ENCODE assay signal across 8 cellular contexts in genomic region chr19:1073956-1074511, GRCh38. TPM values are rescaled to one million over a fixed set of nuclear protein-coding genes. Genes with fewer than 3 reads are reported as not detected.
DNase-seq lines count a peak whose midpoint lies in the region; ATAC-seq lines count a peak whose summit lies in the region.

No MANE protein-coding gene starts in this region.

- no peak overlapping the region for H3K27ac ChIP-seq in SJCRH30
- peak overlapping the region; percentile 52 for H3K27ac ChIP-seq in effector memory CD4-positive, alpha-beta T cell (ENCODE audit: insufficient read depth, low read length, poor library complexity, severe bottlenecking)
- H3K27ac ChIP-seq in thymus (ENCODE audit: low read depth), result peak overlapping the region; percentile 91

- 81% methylated on average over 27 of the region's 27 CpGs for WGBS in thymus

- peaks cover 54% of the 10 kb centered on the region for H3K36me3 Mint-ChIP-seq in activated naive CD4-positive, alpha-beta T cell treated with anti-CD3 and anti-CD28 coated beads, Interleukin-2, amount 10 ng/mL, durations not matched to agents 7 days and 5 days
- H3K36me3 Mint-ChIP-seq in activated naive CD4-positive, alpha-beta T cell treated with anti-CD3 and anti-CD28 coated beads, Interleukin-2, amount 50 U/mL, for 72 hours, result peaks cover 33 to 46% of the 10 kb centered on the region in 2 donors

- H3K4me1 ChIP-seq in SJCRH30 (0 out of 2 replicates have a peak, but pooled peaks cover 4% of the 10 kb centered on the region), thymus (ENCODE audit: control insufficient read depth, insufficient read depth, low read length) (peaks cover 43% of the 10 kb centered on the region)
- peaks cover 80% of the 10 kb centered on the region for H3K4me1 ChIP-seq in effector memory CD4-positive, alpha-beta T cell (ENCODE audit: control insufficient read depth, insufficient read depth, low read length, poor library complexity, severe bottlenecking)

- H3K9me3 ChIP-seq in SJCRH30 (replicated peaks) (no peaks in the 10 kb centered on the region), thymus (ENCODE audit: control insufficient read depth) (no peaks in the 10 kb centered on the region)
- H3K9me3 ChIP-seq in effector memory CD4-positive, alpha-beta T cell (ENCODE audit: control insufficient read depth, low read length), result no peaks in the 10 kb centered on the region

- CTCF ChIA-PET in activated naive CD4-positive, alpha-beta T cell treated with anti-CD3 and anti-CD28 coated beads, Interleukin-2, amount 10 ng/mL, durations not matched to agents 7 days and 5 days (lab: Charles Lee), result interaction anchor here (1.0 kb wide), 1 partner anchor 170 kb away, joined by 3 read pairs; no protein-coding TSS in a partner anchor

- ATAC-seq in activated naive CD4-positive, alpha-beta T cell treated with anti-CD3 and anti-CD28 coated beads, Interleukin-2, amount 50 U/mL, for 72 hours, result no peak
- ATAC-seq in GM19395 (IDR thresholded peaks at IDR 0.05; ENCODE audit: unreplicated experiment), result no peak
- ATAC-seq in HG02885 (IDR thresholded peaks at IDR 0.05; ENCODE audit: poor library complexity, unreplicated experiment), result no peak

- H3K36me3 ChIP-seq in SJCRH30 (no peaks in the 10 kb centered on the region), thymus (ENCODE audit: control insufficient read depth, insufficient read depth) (peaks cover 60% of the 10 kb centered on the region)
- peaks cover 53% of the 10 kb centered on the region for H3K36me3 ChIP-seq in effector memory CD4-positive, alpha-beta T cell (ENCODE audit: control insufficient read depth, insufficient read depth, low read length)

- no peaks in the 10 kb centered on the region for H3K27me3 Mint-ChIP-seq in activated naive CD4-positive, alpha-beta T cell treated with anti-CD3 and anti-CD28 coated beads, Interleukin-2, amount 10 ng/mL, durations not matched to agents 7 days and 5 days

- H3K4me3 ChIP-seq in SJCRH30 (peak overlapping the region; percentile 67), thymus (ENCODE audit: low read length) (peak overlapping the region; percentile 49)
- peak overlapping the region; percentile 11 for H3K4me3 ChIP-seq in effector memory CD4-positive, alpha-beta T cell (ENCODE audit: insufficient read depth, low read depth, low read length, poor library complexity, severe bottlenecking)

- H3K27ac Mint-ChIP-seq in activated naive CD4-positive, alpha-beta T cell treated with anti-CD3 and anti-CD28 coated beads, Interleukin-2, amount 10 ng/mL, durations not matched to agents 7 days and 5 days, result peak overlapping the region; percentile 80
- H3K27ac Mint-ChIP-seq in activated naive CD4-positive, alpha-beta T cell treated with anti-CD3 and anti-CD28 coated beads, Interleukin-2, amount 50 U/mL, for 72 hours, result no peak overlapping the region

- DNase-seq in activated naive CD4-positive, alpha-beta T cell treated with anti-CD3 and anti-CD28 coated beads, Interleukin-2, amount 10 ng/mL, durations not matched to agents 7 days and 5 days, result no peak
- DNase-seq in activated naive CD4-positive, alpha-beta T cell treated with anti-CD3 and anti-CD28 coated beads, Interleukin-2, amount 50 U/mL, for 72 hours (ENCODE audit: low spot score in 2 of 2), result no peak
- DNase-seq in SJCRH30, result no peak
- no peak for DNase-seq in effector memory CD4-positive, alpha-beta T cell
- DNase-seq in activated effector memory CD4-positive, alpha-beta T cell treated with anti-CD3 and anti-CD28 coated beads, Interleukin-2, amount 50 U/mL, for 16 hours, result no peak

- H3K27me3 ChIP-seq in SJCRH30 (peaks cover 22% of the 10 kb centered on the region; the same call in 1 of the 2 replicates), thymus (ENCODE audit: control insufficient read depth, insufficient read depth) (no peaks in the 10 kb centered on the region)
- no peaks in the 10 kb centered on the region for H3K27me3 ChIP-seq in effector memory CD4-positive, alpha-beta T cell (replicated peaks; ENCODE audit: control insufficient read depth, insufficient read depth, low read length, poor library complexity, severe bottlenecking)

- no peaks in the 10 kb centered on the region for H3K9me3 Mint-ChIP-seq in activated naive CD4-positive, alpha-beta T cell treated with anti-CD3 and anti-CD28 coated beads, Interleukin-2, amount 10 ng/mL, durations not matched to agents 7 days and 5 days
- H3K9me3 Mint-ChIP-seq in activated naive CD4-positive, alpha-beta T cell treated with anti-CD3 and anti-CD28 coated beads, Interleukin-2, amount 50 U/mL, for 72 hours, result no peaks in the 10 kb centered on the region

- H3K4me1 Mint-ChIP-seq in activated naive CD4-positive, alpha-beta T cell treated with anti-CD3 and anti-CD28 coated beads, Interleukin-2, amount 10 ng/mL, durations not matched to agents 7 days and 5 days, result peaks cover 60% of the 10 kb centered on the region

- H3K4me3 Mint-ChIP-seq in activated naive CD4-positive, alpha-beta T cell treated with anti-CD3 and anti-CD28 coated beads, Interleukin-2, amount 10 ng/mL, durations not matched to agents 7 days and 5 days, result peak overlapping the region; percentile 65

RNA-seq across cellular contexts. Expression of gene ARHGAP45, which starts 7.1 kb away (rescaled TPM):
- 100 to 1,000 TPM; 171 to 174 TPM for total RNA-seq in activated naive CD4-positive, alpha-beta T cell treated with anti-CD3 and anti-CD28 coated beads, Interleukin-2, amount 50 U/mL, for 72 hours
- 2.9 TPM in 2 replicates for total RNA-seq in SJCRH30 (2014; rRNA removed; shearing (Covaris generic))
- 295 TPM for polyA plus RNA-seq in thymus

RNA-seq across cellular contexts. Expression of gene POLR2E, which starts 21.1 kb away (rescaled TPM):
- total RNA-seq in activated naive CD4-positive, alpha-beta T cell treated with anti-CD3 and anti-CD28 coated beads, Interleukin-2, amount 50 U/mL, for 72 hours, result 100 to 1,000 TPM; 248 to 259 TPM
- 176 and 183 TPM in 2 replicates for total RNA-seq in SJCRH30 (2014; rRNA removed; shearing (Covaris generic))
- 84.0 TPM for polyA plus RNA-seq in thymus

RNA-seq across cellular contexts. Expression of gene GPX4, which starts 29.8 kb away (rescaled TPM):
- 100 to 1,000 TPM; 154 to 316 TPM for total RNA-seq in activated naive CD4-positive, alpha-beta T cell treated with anti-CD3 and anti-CD28 coated beads, Interleukin-2, amount 50 U/mL, for 72 hours
- total RNA-seq in SJCRH30 (2014; rRNA removed; shearing (Covaris generic)), result 232 and 290 TPM in 2 replicates
- 546 TPM for polyA plus RNA-seq in thymus

RNA-seq across cellular contexts. Expression of gene ABCA7, which starts 34.1 kb away (rescaled TPM):
- total RNA-seq in activated naive CD4-positive, alpha-beta T cell treated with anti-CD3 and anti-CD28 coated beads, Interleukin-2, amount 50 U/mL, for 72 hours, result 100 to 1,000 TPM in 1 of 2 donors, 10 to 100 TPM in 1; 17.8 to 105 TPM
- 7.8 and 11.0 TPM in 2 replicates for total RNA-seq in SJCRH30 (2014; rRNA removed; shearing (Covaris generic))
- polyA plus RNA-seq in thymus, result 315 TPM

RNA-seq across cellular contexts. Expression of gene CNN2, which starts 47.6 kb away (rescaled TPM):
- 100 to 1,000 TPM; 187 to 254 TPM for total RNA-seq in activated naive CD4-positive, alpha-beta T cell treated with anti-CD3 and anti-CD28 coated beads, Interleukin-2, amount 50 U/mL, for 72 hours
- 87.2 and 91.4 TPM in 2 replicates for total RNA-seq in SJCRH30 (2014; rRNA removed; shearing (Covaris generic))
- polyA plus RNA-seq in thymus, result 127 TPM

Comparison
In these comparisons a context has a peak if more than half of its experiments do, and no peak if none do; other contexts are left out.
1. H3K4me3 ChIP-seq: peak in every context shown above with its lines; median percentile 67 in SJCRH30; 49 in thymus; 11 in effector memory CD4-positive, alpha-beta T cell.
2. RNA of gene ARHGAP45, which starts 7.1 kb away (total RNA-seq): 171 to 174 TPM in activated naive CD4-positive, alpha-beta T cell treated with anti-CD3 and anti-CD28 coated beads, Interleukin-2, amount 50 U/mL, for 72 hours; 2.9 TPM in SJCRH30; every median in the first group is over 10 times any median in the second.